ENCODE assay signal across 15 cellular contexts in genomic region chr4:110268352-110268751, GRCh38.
A peak's percentile ranks its signal among the peaks of the same experiment; 100 is the strongest.
DNase-seq lines count a peak whose midpoint lies in the region; ATAC-seq and TF ChIP-seq lines count a peak whose summit lies in the region.
"Had no signal": no experiment of that assay in that cellular context is flagged by ENCODE, and none has a peak within 500 bp of the region (broad histone marks: within the 10 kb centered on the region; RNA-seq: fewer than 3 reads in every experiment).

No MANE protein-coding gene starts in this region.

- no peak overlapping the region for H2BK120ac ChIP-seq in mesenchymal stem cell (ENCODE audit: low read depth, low read length)

- CTCF ChIA-PET in activated naive CD4-positive, alpha-beta T cell treated with anti-CD3 and anti-CD28 coated beads for 36 hours (lab: Charles Lee) = interaction anchor here (0.6 kb wide), 1 partner anchor 63 kb away, joined by 3 read pairs; no protein-coding TSS in a partner anchor
- CTCF ChIA-PET in Caco-2 (lab: Charles Lee) = no interaction called here

- H3K36me3 ChIP-seq in mesenchymal stem cell (ENCODE audit: control insufficient read depth in 1 of 2, insufficient read depth in 2 of 2, low read depth in 1 of 2, low read length in 2 of 2) = no peaks in the 10 kb centered on the region
- no peaks in the 10 kb centered on the region for H3K36me3 ChIP-seq in Caco-2 (ENCODE audit: control insufficient read depth, insufficient read depth, low read length)

- intact Hi-C loops in activated naive CD4-positive, alpha-beta T cell treated with anti-CD3 and anti-CD28 coated beads for 36 hours (cut with micrococcal nuclease) = loop anchor here (1.0 to 2.0 kb wide), 2 partner anchors 29 to 72 kb away; no protein-coding TSS in a partner anchor
- intact Hi-C loops in Caco-2 (cut with micrococcal nuclease; ENCODE audit: unreplicated experiment) = no loop called here

- H3K18ac ChIP-seq in mesenchymal stem cell (ENCODE audit: low read depth in 1 of 2, low read length in 2 of 2) = no peak overlapping the region

- H3K14ac ChIP-seq in mesenchymal stem cell (ENCODE audit: low read length in 2 of 2) = no peak overlapping the region

- H3K27ac ChIP-seq in mesenchymal stem cell (ENCODE audit: low read length, poor library complexity, severe bottlenecking) = no peak overlapping the region
- H3K27ac ChIP-seq: psoas muscle had no signal

- H3K23ac ChIP-seq in mesenchymal stem cell (ENCODE audit: low read length in 2 of 2) = no peak overlapping the region

- no peak overlapping the region for H3K4me2 ChIP-seq in mesenchymal stem cell (ENCODE audit: low read length, poor library complexity, severe bottlenecking)

- H3K4me1 ChIP-seq in mesenchymal stem cell (ENCODE audit: control insufficient read depth, insufficient read depth, low read depth, low read length) (peaks cover 4% of the 10 kb centered on the region), Caco-2 (no peaks in the 10 kb centered on the region)
- H3K4me1 ChIP-seq: psoas muscle had no signal

- H3K4me1 Mint-ChIP-seq in activated naive CD4-positive, alpha-beta T cell treated with anti-CD3 and anti-CD28 coated beads for 36 hours (ENCODE audit: low read depth) = peaks cover 3% of the 10 kb centered on the region
- H3K4me1 Mint-ChIP-seq in stimulated activated naive CD8-positive, alpha-beta T cell treated with anti-CD3 and anti-CD28 coated beads, Interleukin-15, amount 100 ng/mL, for 72 hours = peaks cover 8% of the 10 kb centered on the region
- H3K4me1 Mint-ChIP-seq in naive thymus-derived CD8-positive, alpha-beta T cell = no peaks in the 10 kb centered on the region
- H3K4me1 Mint-ChIP-seq in Caco-2 (ENCODE audit: low read depth, unreplicated experiment) = no peaks in the 10 kb centered on the region

- no peak overlapping the region for H3K4ac ChIP-seq in mesenchymal stem cell (ENCODE audit: low read depth in 1 of 2, low read length in 2 of 2)

- H2AK5ac ChIP-seq in mesenchymal stem cell (ENCODE audit: low read length, severe bottlenecking) = no peak overlapping the region

- no peak overlapping the region for H2BK12ac ChIP-seq in mesenchymal stem cell (ENCODE audit: low read length in 2 of 2)

- WGBS in mesenchymal stem cell = no CpG with 5 or more reads among the region's 2 CpGs

- H2AFZ ChIP-seq in mesenchymal stem cell (ENCODE audit: low read depth, low read length) = no peak overlapping the region

- no peak overlapping the region for H2BK15ac ChIP-seq in mesenchymal stem cell (ENCODE audit: low read depth, poor library complexity, severe bottlenecking)

- ATAC-seq in GM21526 (IDR thresholded peaks at IDR 0.05; ENCODE audit: low FRiP score, unreplicated experiment) = peak; percentile 75
- peak; percentile 77 for ATAC-seq in HG03108 (IDR thresholded peaks at IDR 0.05; ENCODE audit: unreplicated experiment)
- peak; percentile 91 for ATAC-seq in stimulated activated naive CD8-positive, alpha-beta T cell treated with anti-CD3 and anti-CD28 coated beads, Interleukin-15, amount 100 ng/mL, for 72 hours
- ATAC-seq in naive thymus-derived CD8-positive, alpha-beta T cell = no peak
- ATAC-seq: effector memory CD8-positive, alpha-beta T cell; psoas muscle had no signal

- no peak overlapping the region for H4K91ac ChIP-seq in mesenchymal stem cell (ENCODE audit: low read length)

- no peak overlapping the region for H3K4me3 Mint-ChIP-seq in activated naive CD4-positive, alpha-beta T cell treated with anti-CD3 and anti-CD28 coated beads for 36 hours
- no peak overlapping the region for H3K4me3 Mint-ChIP-seq in stimulated activated naive CD8-positive, alpha-beta T cell treated with anti-CD3 and anti-CD28 coated beads, Interleukin-15, amount 100 ng/mL, for 72 hours
- no peak overlapping the region for H3K4me3 Mint-ChIP-seq in naive thymus-derived CD8-positive, alpha-beta T cell
- no peak overlapping the region for H3K4me3 Mint-ChIP-seq in Caco-2 (ENCODE audit: unreplicated experiment)
- H3K4me3 Mint-ChIP-seq: effector memory CD8-positive, alpha-beta T cell had no signal

- POLR2A ChIA-PET in naive thymus-derived CD8-positive, alpha-beta T cell (lab: Charles Lee) = no interaction called here
- POLR2A ChIA-PET in Caco-2 (lab: Charles Lee) = no interaction called here

- no peaks in the 10 kb centered on the region for H3K79me1 ChIP-seq in mesenchymal stem cell (replicated peaks; ENCODE audit: low read length, poor library complexity, severe bottlenecking)

- H3K4me3 ChIP-seq in mesenchymal stem cell (ENCODE audit: insufficient read depth in 1 of 2, low read depth in 1 of 2, low read length in 2 of 2) (no peak overlapping the region), Caco-2 (ENCODE audit: low read depth, low read length) (no peak overlapping the region)
- H3K4me3 ChIP-seq: psoas muscle had no signal

- TF ChIP-seq CTCF in Caco-2 (IDR thresholded peaks at IDR 0.05; ENCODE audit: insufficient read depth in 1 of 2, low read depth in 1 of 2, low read length in 1 of 2, severe bottlenecking in 1 of 2, unreplicated experiment in 1 of 2) = no peak

- H3K27me3 ChIP-seq in mesenchymal stem cell (ENCODE audit: control insufficient read depth in 1 of 2, insufficient read depth in 1 of 2, low read length in 2 of 2) (no peaks in the 10 kb centered on the region), Caco-2 (replicated peaks; ENCODE audit: control insufficient read depth, insufficient read depth, low read length) (no peaks in the 10 kb centered on the region)

- H3K9me3 Mint-ChIP-seq in activated naive CD4-positive, alpha-beta T cell treated with anti-CD3 and anti-CD28 coated beads for 36 hours = no peaks in the 10 kb centered on the region
- no peaks in the 10 kb centered on the region for H3K9me3 Mint-ChIP-seq in stimulated activated naive CD8-positive, alpha-beta T cell treated with anti-CD3 and anti-CD28 coated beads, Interleukin-15, amount 100 ng/mL, for 72 hours
- no peaks in the 10 kb centered on the region for H3K9me3 Mint-ChIP-seq in naive thymus-derived CD8-positive, alpha-beta T cell
- H3K9me3 Mint-ChIP-seq in Caco-2 (ENCODE audit: unreplicated experiment) = no peaks in the 10 kb centered on the region
- H3K9me3 Mint-ChIP-seq: activated T-helper 2 cell treated with anti-CD3 and anti-CD28 coated beads, Interferon-gamma antibody, Interleukin-2, Interleukin-4, amounts not matched to agents 10 μg/mL and 5 μg/mL and 100 μg/mL, durations not matched to agents 14 hours and 24 hours and 36 hours; effector memory CD8-positive, alpha-beta T cell had no signal

- no peak overlapping the region for H3K27ac Mint-ChIP-seq in activated naive CD4-positive, alpha-beta T cell treated with anti-CD3 and anti-CD28 coated beads for 36 hours
- peak overlapping the region in 1 of 2 donors; percentile 79 for H3K27ac Mint-ChIP-seq in stimulated activated naive CD8-positive, alpha-beta T cell treated with anti-CD3 and anti-CD28 coated beads, Interleukin-15, amount 100 ng/mL, for 72 hours
- no peak overlapping the region for H3K27ac Mint-ChIP-seq in naive thymus-derived CD8-positive, alpha-beta T cell
- H3K27ac Mint-ChIP-seq in Caco-2 (ENCODE audit: unreplicated experiment) = no peak overlapping the region
- H3K27ac Mint-ChIP-seq: activated T-helper 2 cell treated with anti-CD3 and anti-CD28 coated beads, Interferon-gamma antibody, Interleukin-2, Interleukin-4, amounts not matched to agents 10 μg/mL and 5 μg/mL and 100 μg/mL, durations not matched to agents 14 hours and 24 hours and 36 hours; effector memory CD8-positive, alpha-beta T cell had no signal

- no TSS peak for BruUV-seq in Caco-2 (replicated peaks; lab: Mats Ljungman, UMichigan)

- no peaks in the 10 kb centered on the region for H3K36me3 Mint-ChIP-seq in activated naive CD4-positive, alpha-beta T cell treated with anti-CD3 and anti-CD28 coated beads for 36 hours (ENCODE audit: low read depth)
- H3K36me3 Mint-ChIP-seq in naive thymus-derived CD8-positive, alpha-beta T cell = no peaks in the 10 kb centered on the region
- no peaks in the 10 kb centered on the region for H3K36me3 Mint-ChIP-seq in Caco-2 (ENCODE audit: insufficient read depth, unreplicated experiment)

- H2BK5ac ChIP-seq in mesenchymal stem cell (ENCODE audit: low read depth, low read length, poor library complexity, severe bottlenecking) = no peak overlapping the region

- no peak overlapping the region for H4K8ac ChIP-seq in mesenchymal stem cell (ENCODE audit: low read length)

- peak; percentile 33 for DNase-seq in activated naive CD4-positive, alpha-beta T cell treated with anti-CD3 and anti-CD28 coated beads for 36 hours
- no peak for DNase-seq in activated naive CD4-positive, alpha-beta T cell treated with anti-CD3 and anti-CD28 coated beads, Interleukin-2, amount 50 U/mL, for 16 hours
- no peak for DNase-seq in stimulated activated naive CD8-positive, alpha-beta T cell treated with anti-CD3 and anti-CD28 coated beads, Interleukin-15, amount 100 ng/mL, for 72 hours
- no peak for DNase-seq in naive thymus-derived CD8-positive, alpha-beta T cell
- DNase-seq in mesenchymal stem cell (no peak), Caco-2 (no peak)
- DNase-seq: ACHN; effector memory CD8-positive, alpha-beta T cell; foreskin fibroblast; kidney; psoas muscle; stimulated activated CD8-positive, alpha-beta memory T cell treated with anti-CD3 and anti-CD28 coated beads, Interleukin-4, amount 100 ng/mL, for 48 hours had no signal

- H3K27me3 Mint-ChIP-seq in activated naive CD4-positive, alpha-beta T cell treated with anti-CD3 and anti-CD28 coated beads for 36 hours (ENCODE audit: low read depth) = peaks cover 5% of the 10 kb centered on the region
- no peaks in the 10 kb centered on the region for H3K27me3 Mint-ChIP-seq in stimulated activated naive CD8-positive, alpha-beta T cell treated with anti-CD3 and anti-CD28 coated beads, Interleukin-15, amount 100 ng/mL, for 72 hours
- H3K27me3 Mint-ChIP-seq in naive thymus-derived CD8-positive, alpha-beta T cell = peaks cover 0 to 2% (median 0%) of the 10 kb centered on the region in 5 donors
- H3K27me3 Mint-ChIP-seq in Caco-2 (ENCODE audit: insufficient read depth, unreplicated experiment) = no peaks in the 10 kb centered on the region

- H3K9ac ChIP-seq in mesenchymal stem cell (ENCODE audit: low read length) = no peak overlapping the region

- H3K9me3 ChIP-seq in mesenchymal stem cell (ENCODE audit: control insufficient read depth, low read length) = peaks cover 3% of the 10 kb centered on the region
- H3K9me3 ChIP-seq in Caco-2 = no peaks in the 10 kb centered on the region
- H3K9me3 ChIP-seq: psoas muscle had no signal

Comparison
In these comparisons a context has a peak if more than half of its experiments do, and no peak if none do; other contexts are left out.
1. ATAC-seq: peak in GM21526 (single experiment), HG03108 (single experiment) and stimulated activated naive CD8-positive, alpha-beta T cell treated with anti-CD3 and anti-CD28 coated beads, Interleukin-15, amount 100 ng/mL, for 72 hours (single experiment); none in naive thymus-derived CD8-positive, alpha-beta T cell (0 of 2).